In genomic region chr11:46322759-46323158, GRCh38 we compare ENCODE assay signal across 12 cellular contexts. TPM values are rescaled to one million over a fixed set of nuclear protein-coding genes. Genes with fewer than 3 reads are reported as not detected.
A peak's percentile ranks its signal among the peaks of the same experiment; 100 is the strongest.
DNase-seq lines count a peak whose midpoint lies in the region; ATAC-seq, FAIRE-seq and TF ChIP-seq lines count a peak whose summit lies in the region.
"Had no signal": no experiment of that assay in that cellular context is flagged by ENCODE, and none has a peak within 500 bp of the region (broad histone marks: within the 10 kb centered on the region; RNA-seq: fewer than 3 reads in every experiment).

No MANE protein-coding gene starts in this region.

- H3K27me3 Mint-ChIP-seq in chondrocyte (ENCODE audit: low read depth), result no peaks in the 10 kb centered on the region
- peaks cover 13% of the 10 kb centered on the region for H3K27me3 Mint-ChIP-seq in progenitor cell of endocrine pancreas

- H3K27ac Mint-ChIP-seq in chondrocyte (ENCODE audit: unreplicated experiment) (no peak overlapping the region), progenitor cell of endocrine pancreas (no peak overlapping the region)

- H3K9me3 ChIP-seq in MG63, result no peaks in the 10 kb centered on the region

- no peak overlapping the region for H3K4me3 ChIP-seq in MG63

- H3K4me1 Mint-ChIP-seq in chondrocyte (ENCODE audit: low read depth) (peaks cover 9% of the 10 kb centered on the region), progenitor cell of endocrine pancreas (ENCODE audit: low read depth) (no peaks in the 10 kb centered on the region)

- DNase-seq in MG63 (peak; percentile 32), chondrocyte (ENCODE audit: low spot score) (no peak), progenitor cell of endocrine pancreas (ENCODE audit: low spot score, unreplicated experiment) (no peak), NCI-H2171 (lab: John Stamatoyannopoulos, UW) (no peak), D721Med (ENCODE audit: insufficient read length, low spot score) (no peak)
- DNase-seq: activated CD8-positive, alpha-beta memory T cell treated with anti-CD3 and anti-CD28 coated beads for 24 hours; hippocampal formation; NCI-H1930; SHP77 treated with DMSO at 0.1 percent for 48 hours; stimulated activated CD4-positive, alpha-beta T cell treated with anti-CD3 and anti-CD28 coated beads, Interleukin-1b, Interleukin-23, amount 100 ng/mL, for 48 hours had no signal

- no peak overlapping the region for H3K4me3 Mint-ChIP-seq in chondrocyte (ENCODE audit: unreplicated experiment)
- no peak overlapping the region for H3K4me3 Mint-ChIP-seq in progenitor cell of endocrine pancreas (ENCODE audit: low read depth)

- H3K27me3 ChIP-seq in MG63, result no peaks in the 10 kb centered on the region

- H3K9me3 Mint-ChIP-seq in chondrocyte (ENCODE audit: low read depth), result no peaks in the 10 kb centered on the region
- H3K9me3 Mint-ChIP-seq in progenitor cell of endocrine pancreas (ENCODE audit: low read depth), result no peaks in the 10 kb centered on the region

- H3K36me3 ChIP-seq in MG63, result peaks cover 36% of the 10 kb centered on the region

- no peak for ATAC-seq in GM21737 (IDR thresholded peaks at IDR 0.05; ENCODE audit: unreplicated experiment)

- H3K36me3 Mint-ChIP-seq in chondrocyte (ENCODE audit: low read depth) (peaks cover 38% of the 10 kb centered on the region), progenitor cell of endocrine pancreas (ENCODE audit: insufficient read depth) (peaks cover 4% of the 10 kb centered on the region)

- no peak for FAIRE-seq in D721Med (lab: Jason Lieb, UNC)

- TF ChIP-seq CTCF in GM12872 (IDR thresholded peaks at IDR 0.05; ENCODE audit: insufficient read depth, low read depth, low read length), result peak; percentile 45
- peak; percentile 70 for TF ChIP-seq CTCF in chondrocyte (IDR thresholded peaks at IDR 0.05)
- peak; percentile 17 for TF ChIP-seq CTCF in progenitor cell of endocrine pancreas (IDR thresholded peaks at IDR 0.05; ENCODE audit: unreplicated experiment)
- no peak for TF ChIP-seq CTCF in D721Med (IDR thresholded peaks at IDR 0.05; ENCODE audit: insufficient read depth, missing control alignments)

RNA-seq across cellular contexts. Expression of gene DGKZ, which starts 24.5 kb away (rescaled TPM):
- total RNA-seq in MG63 (2014; rRNA removed; shearing (Covaris generic); ENCODE audit: low replicate concordance), result 33.4 and 45.4 TPM in 2 replicates
- total RNA-seq in chondrocyte (41.9 to 47.4 TPM (median 46.8 TPM) in 3 replicates), progenitor cell of endocrine pancreas (55.1 and 58.3 TPM in 2 replicates)

RNA-seq across cellular contexts. Expression of gene CREB3L1, which starts 45.3 kb away (rescaled TPM):
- total RNA-seq in MG63 (2014; rRNA removed; shearing (Covaris generic); ENCODE audit: low replicate concordance), result 2.5 and 12.5 TPM in 2 replicates
- 83.1 to 192 TPM (median 190 TPM) in 3 replicates for total RNA-seq in chondrocyte
- 9.5 and 9.6 TPM in 2 replicates for total RNA-seq in progenitor cell of endocrine pancreas

RNA-seq across cellular contexts. Expression of gene MDK, which starts 58.7 kb away (rescaled TPM):
- 0.82 and 2.8 TPM in 2 replicates for total RNA-seq in MG63 (2014; rRNA removed; shearing (Covaris generic); ENCODE audit: low replicate concordance)
- total RNA-seq in chondrocyte (49.9 to 127 TPM (median 124 TPM) in 3 replicates), progenitor cell of endocrine pancreas (1,921 and 2,040 TPM in 2 replicates)

Comparison
In these comparisons a context has a peak if more than half of its experiments do, and no peak if none do; other contexts are left out.
1. RNA of gene MDK, which starts 58.7 kb away (total RNA-seq): 1,921 to 2,040 TPM in progenitor cell of endocrine pancreas and 49.9 to 127 TPM in chondrocyte; 0.82 to 2.8 TPM in MG63; every median in the first group is over 10 times any median in the second.